Comparison of ENCODE assay signal across 8 cellular contexts in the genomic region with DNA sequence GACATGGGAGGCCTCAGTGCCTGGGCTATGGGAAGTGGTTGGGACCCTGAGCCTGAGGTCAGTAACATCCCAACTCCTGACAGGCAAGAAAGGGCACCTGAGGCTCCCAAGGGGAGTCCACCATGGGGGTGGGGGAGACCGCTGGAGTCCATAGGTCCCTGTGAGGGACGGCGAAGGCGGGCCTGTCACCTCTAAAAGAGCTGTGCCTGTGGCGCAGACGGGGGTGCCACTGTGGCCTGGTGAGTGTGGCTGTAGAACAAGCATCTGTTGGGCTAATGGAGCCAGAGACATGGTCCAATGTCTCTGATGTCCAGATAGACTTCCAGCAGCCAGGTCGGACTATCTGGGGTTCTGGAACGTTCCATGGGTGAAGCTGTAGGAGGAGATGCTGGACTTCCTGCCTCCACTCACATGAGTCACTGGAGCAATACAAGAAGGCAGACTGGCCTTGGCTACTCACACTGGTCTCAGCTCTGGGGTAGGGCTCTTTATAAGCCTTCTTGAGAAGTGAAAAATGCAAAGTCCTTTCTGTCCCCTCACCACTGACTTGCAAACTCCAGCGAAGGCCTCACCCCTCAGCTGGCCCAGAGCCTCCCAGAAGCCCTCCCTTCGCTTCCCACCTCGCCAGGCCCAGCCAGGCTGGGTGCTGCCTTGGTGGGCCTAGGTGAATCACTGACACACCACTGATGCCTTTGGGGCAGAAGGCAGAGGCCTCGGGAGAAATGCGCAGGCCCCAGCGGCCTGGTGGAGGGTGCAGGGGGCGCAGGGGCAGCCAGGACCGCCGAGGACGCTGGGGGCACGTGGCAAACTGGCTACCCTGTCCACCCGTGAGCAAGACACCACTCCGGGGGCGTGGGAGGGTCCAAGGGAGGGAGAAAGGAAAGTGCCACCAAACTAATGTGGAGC. TPM values are rescaled to one million over a fixed set of nuclear protein-coding genes. Genes with fewer than 3 reads are reported as not detected.
DNase-seq lines count a peak whose midpoint lies in the region; ATAC-seq, FAIRE-seq and TF ChIP-seq lines count a peak whose summit lies in the region.

No MANE protein-coding gene starts in this region.

- BruUV-seq in OCI-LY7 (replicated peaks; lab: Mats Ljungman, UMichigan) = no TSS peak

- peaks cover 28% of the 10 kb centered on the region for H3K4me1 Mint-ChIP-seq in type B pancreatic cell (ENCODE audit: unreplicated experiment)

- no peak for ATAC-seq in GM18858 (IDR thresholded peaks at IDR 0.05; ENCODE audit: unreplicated experiment)
- no peak for ATAC-seq in GM19351 (IDR thresholded peaks at IDR 0.05; ENCODE audit: unreplicated experiment)
- no peak for ATAC-seq in HG02623 (IDR thresholded peaks at IDR 0.05; ENCODE audit: unreplicated experiment)

- H3K4me3 ChIP-seq in OCI-LY7 (ENCODE audit: low read depth, low read length, poor library complexity, severe bottlenecking) = no peak overlapping the region
- no peak overlapping the region for H3K4me3 ChIP-seq in bronchial epithelial cell (ENCODE audit: low read depth, low read length)

- H3K36me3 Mint-ChIP-seq in type B pancreatic cell = no peaks in the 10 kb centered on the region

- H3K27me3 Mint-ChIP-seq in type B pancreatic cell = no peaks in the 10 kb centered on the region

- H3K4me3 Mint-ChIP-seq in type B pancreatic cell = peak overlapping the region; percentile 89

- no peak for FAIRE-seq in bronchial epithelial cell (lab: Jason Lieb, UNC)

- no peaks in the 10 kb centered on the region for H3K27me3 ChIP-seq in bronchial epithelial cell (ENCODE audit: control insufficient read depth, insufficient read depth, low read length)

- H3K9me2 ChIP-seq in OCI-LY7 (ENCODE audit: insufficient read depth, low read length) = no peaks in the 10 kb centered on the region

- peaks cover 12% of the 10 kb centered on the region for H3K4me1 ChIP-seq in OCI-LY7 (ENCODE audit: insufficient read depth, low read length, poor library complexity, severe bottlenecking)

- TF ChIP-seq CTCF in OCI-LY7 (conservative IDR thresholded peaks at IDR 0.05; ENCODE audit: low read length) = no peak
- no peak for TF ChIP-seq CTCF in bronchial epithelial cell (IDR thresholded peaks at IDR 0.05; ENCODE audit: insufficient read depth, low read length, severe bottlenecking)
- no peak for TF ChIP-seq CTCF in type B pancreatic cell (conservative IDR thresholded peaks at IDR 0.05)

- POLR2A ChIA-PET in OCI-LY7 (lab: Charles Lee) = interaction anchor here (0.6 kb wide), 1 partner anchor 197 kb away, joined by 3 read pairs; no protein-coding TSS in a partner anchor

- no peak overlapping the region for H3K27ac ChIP-seq in OCI-LY7 (ENCODE audit: low read depth, low read length, poor library complexity, severe bottlenecking)

- H4K20me1 ChIP-seq in OCI-LY7 (ENCODE audit: insufficient read depth, low read length) = no peaks in the 10 kb centered on the region

- no peaks in the 10 kb centered on the region for H3K79me2 ChIP-seq in OCI-LY7 (ENCODE audit: insufficient read depth, low read depth, low read length)

- H3K4me2 ChIP-seq in OCI-LY7 (ENCODE audit: low read length) = peak overlapping the region; percentile 42; the same call in 1 of the 2 replicates

- H3K36me3 ChIP-seq in OCI-LY7 (ENCODE audit: insufficient read depth, low read length) (no peaks in the 10 kb centered on the region), bronchial epithelial cell (ENCODE audit: control insufficient read depth, insufficient read depth, low read length) (no peaks in the 10 kb centered on the region)

- H3K9me3 ChIP-seq in OCI-LY7 (ENCODE audit: low read length) = no peaks in the 10 kb centered on the region

- H2AFZ ChIP-seq in OCI-LY7 (ENCODE audit: low read length) = no peak overlapping the region

- peak; percentile 81 for DNase-seq in GM03348 (ENCODE audit: low spot score)
- DNase-seq in OCI-LY7 (ENCODE audit: low spot score) = no peak
- peak; percentile 62 for DNase-seq in bronchial epithelial cell (ENCODE audit: low read depth)
- DNase-seq in medulla oblongata (ENCODE audit: extremely low spot score) = peak; percentile 40
- no peak for DNase-seq in type B pancreatic cell (ENCODE audit: extremely low spot score, unreplicated experiment)

- CTCF ChIA-PET in OCI-LY7 (lab: Charles Lee; ENCODE audit: unreplicated experiment) = no interaction called here

- intact Hi-C loops in OCI-LY7 (cut with micrococcal nuclease; ENCODE audit: unreplicated experiment) = loop anchor here (1.0 kb wide), 1 partner anchor 142 kb away; no protein-coding TSS in a partner anchor

- H3K27ac Mint-ChIP-seq in type B pancreatic cell = peak overlapping the region; percentile 88

- H3K9me3 Mint-ChIP-seq in type B pancreatic cell = no peaks in the 10 kb centered on the region

RNA-seq across cellular contexts. Expression of gene TRAF3, which starts 1.1 kb away (rescaled TPM):
- total RNA-seq in OCI-LY7 (2014; rRNA removed; shearing (Covaris generic)) = 0.59 and 0.82 TPM in 2 replicates
- total RNA-seq in OCI-LY7 (2022) = 1.5 and 2.9 TPM in 2 replicates
- total RNA-seq in bronchial epithelial cell = 34.6 and 35.3 TPM in 2 replicates
- total RNA-seq in type B pancreatic cell (ENCODE audit: low replicate concordance) = 19.2 and 24.0 TPM in 2 replicates

Comparison
In these comparisons a context has a peak if more than half of its experiments do, and no peak if none do; other contexts are left out.
1. DNase-seq: peak in GM03348 (single experiment), bronchial epithelial cell (single experiment) and medulla oblongata (single experiment); none in OCI-LY7 (single experiment) and type B pancreatic cell (single experiment).